Comparison of ENCODE assay signal across 12 cellular contexts in the genomic region with DNA sequence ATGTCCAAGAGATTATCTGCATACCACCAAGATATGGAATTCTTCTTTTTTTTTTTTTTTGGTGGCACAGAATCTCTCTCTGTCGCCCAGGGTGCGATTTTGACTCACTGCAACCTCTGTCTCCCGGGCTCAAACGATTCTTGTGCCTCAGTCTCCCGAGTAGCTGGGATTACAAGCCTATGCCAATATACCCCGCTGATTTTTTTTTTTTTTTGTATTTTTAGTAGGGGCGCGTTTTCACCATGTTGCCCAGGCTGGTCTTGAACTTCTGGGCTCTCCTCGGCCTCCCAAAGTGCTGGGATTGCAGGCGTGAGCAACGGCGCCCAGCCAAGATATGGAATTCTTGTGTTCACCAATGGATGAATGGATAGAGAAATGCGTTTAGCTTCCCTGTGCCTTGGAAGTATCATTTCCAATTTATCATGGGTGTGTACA. TPM values are rescaled to one million over a fixed set of nuclear protein-coding genes. Genes with fewer than 3 reads are reported as not detected.
DNase-seq lines count a peak whose midpoint lies in the region; ATAC-seq, FAIRE-seq and TF ChIP-seq lines count a peak whose summit lies in the region.
"Had no signal": no experiment of that assay in that cellular context is flagged by ENCODE, and none has a peak within 500 bp of the region (broad histone marks: within the 10 kb centered on the region; RNA-seq: fewer than 3 reads in every experiment).

No MANE protein-coding gene starts in this region.

- H3K4me2 ChIP-seq in osteoblast (ENCODE audit: insufficient read depth, low read length) = peak overlapping the region; percentile 94

- TF ChIP-seq CTCF in chondrocyte (IDR thresholded peaks at IDR 0.05) (no peak), osteoblast (IDR thresholded peaks at IDR 0.05; ENCODE audit: extremely low read depth, low read depth, low read length) (no peak)

- H3K9me3 ChIP-seq in osteoblast (ENCODE audit: low read depth, low read length) = no peaks in the 10 kb centered on the region

- peaks cover 36% of the 10 kb centered on the region for H3K27me3 ChIP-seq in osteoblast (ENCODE audit: insufficient read depth, low read length)

- H3K27ac Mint-ChIP-seq in chondrocyte (ENCODE audit: unreplicated experiment) = no peak overlapping the region
- H3K27ac Mint-ChIP-seq: stimulated activated naive B cell treated with anti-CD40 and anti-IgM and Interleukin-4, amounts not matched to agents 10 μg/mL and 1 μg/mL and 100 μg/mL, for 72 hours had no signal

- no peak overlapping the region for H2AFZ ChIP-seq in osteoblast (ENCODE audit: low read length)

- peaks cover 4% of the 10 kb centered on the region for H3K4me1 ChIP-seq in osteoblast (ENCODE audit: insufficient read depth, low read length)

- FAIRE-seq in GM19239 (lab: Jason Lieb, UNC) = peak; percentile 54

- no peaks in the 10 kb centered on the region for H3K9me3 Mint-ChIP-seq in chondrocyte (ENCODE audit: low read depth)

- ATAC-seq in esophagus mucosa (no peak), GM18870 (IDR thresholded peaks at IDR 0.05; ENCODE audit: unreplicated experiment) (no peak)
- ATAC-seq: stimulated activated naive B cell treated with anti-CD40 and anti-IgM and Interleukin-4, amounts not matched to agents 10 μg/mL and 1 μg/mL and 100 μg/mL, for 72 hours had no signal

- DNase-seq in GM19239 (ENCODE audit: insufficient read length, low spot score) (no peak), NCI-H69 (lab: John Stamatoyannopoulos, UW) (peak; percentile 62), chondrocyte (ENCODE audit: low spot score) (no peak), osteoblast (ENCODE audit: insufficient read length, low spot score, missing footprints) (no peak), cerebellar cortex (ENCODE audit: low spot score) (no peak)
- DNase-seq: activated CD4-positive, CD25-positive, alpha-beta regulatory T cell; activated effector memory CD4-positive, alpha-beta T cell treated with Interleukin-2 at 50 U/mL for 16 hours; dermis blood vessel endothelial cell; head of caudate nucleus; stimulated activated naive B cell treated with anti-CD40 and anti-IgM and Interleukin-4, amounts not matched to agents 10 μg/mL and 1 μg/mL and 100 μg/mL, for 72 hours had no signal

- peak overlapping the region; percentile 65 for H3K4me3 ChIP-seq in osteoblast (ENCODE audit: insufficient read depth, low read length)

- H3K27ac ChIP-seq in osteoblast (ENCODE audit: low read depth, low read length) = no peak overlapping the region

- H3K79me2 ChIP-seq in osteoblast (ENCODE audit: insufficient read depth, low read length) = no peaks in the 10 kb centered on the region

- no peaks in the 10 kb centered on the region for H4K20me1 ChIP-seq in osteoblast (ENCODE audit: insufficient read depth, low read length)

- H3K36me3 Mint-ChIP-seq in chondrocyte (ENCODE audit: low read depth) = peaks cover 1% of the 10 kb centered on the region

- peaks cover 20% of the 10 kb centered on the region for H3K4me1 Mint-ChIP-seq in chondrocyte (ENCODE audit: low read depth)

- peak overlapping the region; percentile 84 for H3K4me3 Mint-ChIP-seq in chondrocyte (ENCODE audit: unreplicated experiment)
- H3K4me3 Mint-ChIP-seq: stimulated activated naive B cell treated with anti-CD40 and anti-IgM and Interleukin-4, amounts not matched to agents 10 μg/mL and 1 μg/mL and 100 μg/mL, for 72 hours had no signal

- peaks cover 27% of the 10 kb centered on the region for H3K27me3 Mint-ChIP-seq in chondrocyte (ENCODE audit: low read depth)

- no peaks in the 10 kb centered on the region for H3K36me3 ChIP-seq in osteoblast (ENCODE audit: insufficient read depth, low read length)

RNA-seq across cellular contexts. Expression of a gene that starts 31.0 kb away (rescaled TPM):
- total RNA-seq in chondrocyte (not detected in 3 replicates), osteoblast (under 0.01 TPM in 1 of 2 replicates, not detected in the other), esophagus mucosa (not detected)
- total RNA-seq: dermis blood vessel endothelial cell had no signal

RNA-seq across cellular contexts. Expression of a gene that starts 33.6 kb away (rescaled TPM):
- total RNA-seq in chondrocyte (1.1 to 1.8 TPM (median 1.7 TPM) in 3 replicates), osteoblast (not detected in 2 replicates), esophagus mucosa (7.7 TPM)
- total RNA-seq: dermis blood vessel endothelial cell had no signal
